In the genomic region with DNA sequence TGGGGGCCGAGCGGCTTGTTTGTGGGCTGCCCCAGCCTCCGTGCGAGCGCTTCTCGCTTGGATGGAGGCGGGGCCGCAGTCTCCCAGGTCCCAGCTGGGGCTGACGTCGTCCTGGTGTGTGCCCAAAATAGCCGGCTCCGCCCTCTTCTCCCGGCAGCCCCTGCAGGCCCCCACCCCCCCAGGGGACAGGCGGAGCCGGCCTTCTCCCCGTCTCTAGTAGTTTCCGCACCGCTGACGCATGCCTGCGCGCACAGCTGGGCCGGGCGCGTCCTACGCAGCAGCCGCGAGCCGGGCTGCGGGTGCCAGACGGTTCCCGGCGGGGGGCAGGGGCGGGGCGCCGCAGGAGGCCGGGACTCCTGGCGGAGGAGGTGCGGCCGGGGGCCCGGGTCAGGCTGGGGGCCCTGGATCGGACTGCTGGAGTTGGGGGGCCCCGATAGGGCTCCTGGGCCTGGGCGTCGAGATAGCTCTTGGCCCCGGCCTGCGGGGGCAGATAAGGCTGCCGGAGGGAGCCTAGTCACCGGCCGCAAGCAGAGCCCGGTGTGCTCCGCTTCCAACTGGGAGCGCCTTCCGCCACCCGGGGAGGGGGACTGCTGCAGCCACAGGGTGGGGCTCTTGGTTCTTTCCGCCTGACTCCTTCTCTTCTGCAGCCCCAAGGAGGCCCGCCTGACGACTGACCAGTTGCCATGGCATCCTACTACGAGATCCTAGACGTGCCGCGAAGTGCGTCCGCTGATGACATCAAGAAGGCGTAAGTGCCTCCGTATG, we compare ENCODE assay signal across 1 cellular context.
TF ChIP-seq lines count a peak whose summit lies in the region.

DNAJB2 (plus strand) TSS at position 216 of the 765 bp plus-strand sequence; CDS start at position 684, 468 bp downstream.

TF ChIP-seq in HCT116, 20 proteins besides CTCF, POLR2A, EP300 and RAD21 (continued from another document):
- TF ChIP-seq ZBTB33 (IDR thresholded peaks at IDR 0.05; ENCODE audit: extremely low read depth, insufficient replicate concordance, low read length) (peak; percentile 48), EZH2 (IDR thresholded peaks at IDR 0.05) (no peak)
